In genomic region chr19:53865918-53866696, GRCh38 we compare ENCODE assay signal across 1 cellular context.
A peak's percentile ranks its signal among the peaks of the same experiment; 100 is the strongest.
TF ChIP-seq lines count a peak whose summit lies in the region.

No MANE protein-coding gene starts in this region.

TF ChIP-seq in HepG2, 621 proteins besides CTCF, POLR2A, EP300 and RAD21 (continued from another document and continues in another):
- TF ChIP-seq ZBED4 (CRISPR knock-in tag; IDR thresholded peaks at IDR 0.05; ENCODE audit: borderline replicate concordance) (no peak), ZSCAN21 (CRISPR knock-in tag; IDR thresholded peaks at IDR 0.05; ENCODE audit: borderline replicate concordance) (0 out of 2 replicates have a peak, but pooled peaks have one; percentile 37), FUBP1 (CRISPR knock-in tag; IDR thresholded peaks at IDR 0.05; ENCODE audit: borderline replicate concordance) (no peak), ATAD3A (CRISPR knock-in tag; IDR thresholded peaks at IDR 0.05) (no peak), ARHGAP35 (CRISPR knock-in tag; IDR thresholded peaks at IDR 0.05; ENCODE audit: borderline replicate concordance) (no peak), FOXC1 (CRISPR knock-in tag; IDR thresholded peaks at IDR 0.05; ENCODE audit: borderline replicate concordance) (no peak; the same call in 1 of the 2 replicates), TAF1 (CRISPR knock-in tag; IDR thresholded peaks at IDR 0.05) (peak; percentile 73), ZNF850 (CRISPR knock-in tag; conservative IDR thresholded peaks at IDR 0.05) (no peak), RFX1 (IDR thresholded peaks at IDR 0.05) (no peak), PBX2 (CRISPR knock-in tag; IDR thresholded peaks at IDR 0.05) (no peak), GFI1 (CRISPR knock-in tag; IDR thresholded peaks at IDR 0.05; ENCODE audit: borderline replicate concordance) (no peak), EHMT2 (IDR thresholded peaks at IDR 0.05; ENCODE audit: borderline replicate concordance, low read depth, low read length) (no peak), NR3C1 (CRISPR knock-in tag; IDR thresholded peaks at IDR 0.05) (no peak), ZNF543 (CRISPR knock-in tag; IDR thresholded peaks at IDR 0.05) (peak; percentile 69; the same call in 1 of the 2 replicates), ZNF441 (CRISPR knock-in tag; IDR thresholded peaks at IDR 0.05; ENCODE audit: borderline replicate concordance) (no peak), ZNF225 (CRISPR knock-in tag; IDR thresholded peaks at IDR 0.05) (no peak), RCOR2 (CRISPR knock-in tag; IDR thresholded peaks at IDR 0.05) (no peak), KAT8 (CRISPR knock-in tag; IDR thresholded peaks at IDR 0.05) (peak; percentile 54), ELF4 (CRISPR knock-in tag; IDR thresholded peaks at IDR 0.05; ENCODE audit: borderline replicate concordance) (no peak), ZNF660 (CRISPR knock-in tag; IDR thresholded peaks at IDR 0.05; ENCODE audit: borderline replicate concordance, low read depth) (no peak), KDM6A (CRISPR knock-in tag; IDR thresholded peaks at IDR 0.05; ENCODE audit: low read depth) (no peak), IKZF1 (IDR thresholded peaks at IDR 0.05) (no peak), SP5 (CRISPR knock-in tag; IDR thresholded peaks at IDR 0.05; ENCODE audit: borderline replicate concordance, low read depth) (0 out of 2 replicates have a peak, but pooled peaks have one; percentile 15), SNAI1 (CRISPR knock-in tag; IDR thresholded peaks at IDR 0.05; ENCODE audit: borderline replicate concordance) (0 out of 2 replicates have a peak, but pooled peaks have one; percentile 18), SCMH1 (CRISPR knock-in tag; IDR thresholded peaks at IDR 0.05; ENCODE audit: borderline replicate concordance) (no peak), ZNF800 (CRISPR knock-in tag; IDR thresholded peaks at IDR 0.05) (no peak), FLYWCH1 (CRISPR knock-in tag; IDR thresholded peaks at IDR 0.05) (no peak), FOSL2 (CRISPR knock-in tag; IDR thresholded peaks at IDR 0.05) (no peak; the same call in 1 of the 2 replicates), SIX1 (CRISPR knock-in tag; IDR thresholded peaks at IDR 0.05; ENCODE audit: borderline replicate concordance) (no peak), ARNT2 (CRISPR knock-in tag; IDR thresholded peaks at IDR 0.05; ENCODE audit: low read depth) (0 out of 2 replicates have a peak, but pooled peaks have one; percentile 45), ASH2L (IDR thresholded peaks at IDR 0.05; ENCODE audit: insufficient read length, low read depth, low read length) (peak; percentile 35), ZNF703 (CRISPR knock-in tag; IDR thresholded peaks at IDR 0.05; ENCODE audit: borderline replicate concordance) (no peak), RXRA (CRISPR knock-in tag; IDR thresholded peaks at IDR 0.05) (peak; percentile 42; the same call in 1 of the 2 replicates), ZNF432 (CRISPR knock-in tag; IDR thresholded peaks at IDR 0.05; ENCODE audit: borderline replicate concordance) (no peak), ZNF367 (CRISPR knock-in tag; IDR thresholded peaks at IDR 0.05; ENCODE audit: borderline replicate concordance) (0 out of 2 replicates have a peak, but pooled peaks have one; percentile 24), EZH2 (conservative IDR thresholded peaks at IDR 0.05; ENCODE audit: low read depth, low read length) (no peak), MXD3 (CRISPR knock-in tag; IDR thresholded peaks at IDR 0.05) (no peak; the same call in 1 of the 2 replicates), ZNF501 (CRISPR knock-in tag; IDR thresholded peaks at IDR 0.05) (no peak), CCAR2 (optimal IDR thresholded peaks at IDR 0.05; ENCODE audit: low read depth, low read length) (no peak), TBX2 (CRISPR knock-in tag; IDR thresholded peaks at IDR 0.05; ENCODE audit: borderline replicate concordance) (peak; percentile 29; the same call in 1 of the 2 replicates), ZFP1 (CRISPR knock-in tag; IDR thresholded peaks at IDR 0.05) (no peak)
- TF ChIP-seq, protein P1, sequence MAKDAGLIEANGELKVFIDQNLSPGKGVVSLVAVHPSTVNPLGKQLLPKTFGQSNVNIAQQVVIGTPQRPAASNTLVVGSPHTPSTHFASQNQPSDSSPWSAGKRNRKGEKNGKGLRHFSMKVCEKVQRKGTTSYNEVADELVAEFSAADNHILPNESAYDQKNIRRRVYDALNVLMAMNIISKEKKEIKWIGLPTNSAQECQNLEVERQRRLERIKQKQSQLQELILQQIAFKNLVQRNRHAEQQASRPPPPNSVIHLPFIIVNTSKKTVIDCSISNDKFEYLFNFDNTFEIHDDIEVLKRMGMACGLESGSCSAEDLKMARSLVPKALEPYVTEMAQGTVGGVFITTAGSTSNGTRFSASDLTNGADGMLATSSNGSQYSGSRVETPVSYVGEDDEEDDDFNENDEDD (CRISPR knock-in tag; IDR thresholded peaks at IDR 0.05; ENCODE audit: borderline replicate concordance): no peak
- TF ChIP-seq, protein P2, sequence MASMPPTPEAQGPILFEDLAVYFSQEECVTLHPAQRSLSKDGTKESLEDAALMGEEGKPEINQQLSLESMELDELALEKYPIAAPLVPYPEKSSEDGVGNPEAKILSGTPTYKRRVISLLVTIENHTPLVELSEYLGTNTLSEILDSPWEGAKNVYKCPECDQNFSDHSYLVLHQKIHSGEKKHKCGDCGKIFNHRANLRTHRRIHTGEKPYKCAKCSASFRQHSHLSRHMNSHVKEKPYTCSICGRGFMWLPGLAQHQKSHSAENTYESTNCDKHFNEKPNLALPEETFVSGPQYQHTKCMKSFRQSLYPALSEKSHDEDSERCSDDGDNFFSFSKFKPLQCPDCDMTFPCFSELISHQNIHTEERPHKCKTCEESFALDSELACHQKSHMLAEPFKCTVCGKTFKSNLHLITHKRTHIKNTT (CRISPR knock-in tag; IDR thresholded peaks at IDR 0.05): no peak
- TF ChIP-seq, protein P3, sequence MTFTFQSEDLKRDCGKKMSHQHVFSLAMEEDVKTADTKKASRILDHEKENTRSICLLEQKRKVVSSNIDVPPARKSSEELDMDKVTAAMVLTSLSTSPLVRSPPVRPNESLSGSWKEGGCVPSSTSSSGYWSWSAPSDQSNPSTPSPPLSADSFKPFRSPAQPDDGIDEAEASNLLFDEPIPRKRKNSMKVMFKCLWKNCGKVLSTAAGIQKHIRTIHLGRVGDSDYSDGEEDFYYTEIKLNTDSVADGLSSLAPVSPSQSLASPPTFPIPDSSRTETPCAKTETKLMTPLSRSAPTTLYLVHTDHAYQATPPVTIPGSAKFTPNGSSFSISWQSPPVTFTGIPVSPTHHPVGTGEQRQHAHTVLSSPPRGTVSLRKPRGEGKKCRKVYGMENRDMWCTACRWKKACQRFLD (CRISPR knock-in tag; IDR thresholded peaks at IDR 0.05; ENCODE audit: borderline replicate concordance): no peak
- TF ChIP-seq, protein P4, sequence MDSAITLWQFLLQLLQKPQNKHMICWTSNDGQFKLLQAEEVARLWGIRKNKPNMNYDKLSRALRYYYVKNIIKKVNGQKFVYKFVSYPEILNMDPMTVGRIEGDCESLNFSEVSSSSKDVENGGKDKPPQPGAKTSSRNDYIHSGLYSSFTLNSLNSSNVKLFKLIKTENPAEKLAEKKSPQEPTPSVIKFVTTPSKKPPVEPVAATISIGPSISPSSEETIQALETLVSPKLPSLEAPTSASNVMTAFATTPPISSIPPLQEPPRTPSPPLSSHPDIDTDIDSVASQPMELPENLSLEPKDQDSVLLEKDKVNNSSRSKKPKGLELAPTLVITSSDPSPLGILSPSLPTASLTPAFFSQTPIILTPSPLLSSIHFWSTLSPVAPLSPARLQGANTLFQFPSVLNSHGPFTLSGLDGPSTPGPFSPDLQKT (CRISPR knock-in tag; IDR thresholded peaks at IDR 0.05; ENCODE audit: borderline replicate concordance): no peak
- TF ChIP-seq, protein P5, sequence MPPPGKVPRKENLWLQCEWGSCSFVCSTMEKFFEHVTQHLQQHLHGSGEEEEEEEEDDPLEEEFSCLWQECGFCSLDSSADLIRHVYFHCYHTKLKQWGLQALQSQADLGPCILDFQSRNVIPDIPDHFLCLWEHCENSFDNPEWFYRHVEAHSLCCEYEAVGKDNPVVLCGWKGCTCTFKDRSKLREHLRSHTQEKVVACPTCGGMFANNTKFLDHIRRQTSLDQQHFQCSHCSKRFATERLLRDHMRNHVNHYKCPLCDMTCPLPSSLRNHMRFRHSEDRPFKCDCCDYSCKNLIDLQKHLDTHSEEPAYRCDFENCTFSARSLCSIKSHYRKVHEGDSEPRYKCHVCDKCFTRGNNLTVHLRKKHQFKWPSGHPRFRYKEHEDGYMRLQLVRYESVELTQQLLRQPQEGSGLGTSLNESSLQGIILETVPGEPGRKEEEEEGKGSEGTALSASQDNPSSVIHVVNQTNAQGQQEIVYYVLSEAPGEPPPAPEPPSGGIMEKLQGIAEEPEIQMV (CRISPR knock-in tag; IDR thresholded peaks at IDR 0.05; ENCODE audit: low read depth): no peak
- TF ChIP-seq, protein P6, sequence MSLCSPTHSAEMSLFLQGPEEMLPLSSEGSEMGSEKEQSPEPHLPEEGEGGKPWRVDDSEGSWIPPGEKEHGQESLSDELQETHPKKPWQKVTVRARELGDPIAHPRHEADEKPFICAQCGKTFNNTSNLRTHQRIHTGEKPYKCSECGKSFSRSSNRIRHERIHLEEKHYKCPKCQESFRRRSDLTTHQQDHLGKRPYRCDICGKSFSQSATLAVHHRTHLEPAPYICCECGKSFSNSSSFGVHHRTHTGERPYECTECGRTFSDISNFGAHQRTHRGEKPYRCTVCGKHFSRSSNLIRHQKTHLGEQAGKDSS (CRISPR knock-in tag; IDR thresholded peaks at IDR 0.05; ENCODE audit: borderline replicate concordance, low read depth): no peak; the same call in 1 of the 2 replicates
